In genomic region chr5:138918680-138919079, GRCh38 we compare ENCODE assay signal across 23 cellular contexts. TPM values are rescaled to one million over a fixed set of nuclear protein-coding genes. Genes with fewer than 3 reads are reported as not detected.
DNase-seq lines count a peak whose midpoint lies in the region; ATAC-seq and TF ChIP-seq lines count a peak whose summit lies in the region.
"Had no signal": no experiment of that assay in that cellular context is flagged by ENCODE, and none has a peak within 500 bp of the region (broad histone marks: within the 10 kb centered on the region; RNA-seq: fewer than 3 reads in every experiment).

No MANE protein-coding gene starts in this region.

- peaks cover 18% of the 10 kb centered on the region for H3K36me3 Mint-ChIP-seq in memory B cell

- H2AFZ ChIP-seq in MM.1S (ENCODE audit: low read length) = no peak overlapping the region
- H2AFZ ChIP-seq: GM23248 had no signal

- no peaks in the 10 kb centered on the region for H3K9me3 Mint-ChIP-seq in memory B cell
- H3K9me3 Mint-ChIP-seq: HFFc6 had no signal

- H3K4me1 Mint-ChIP-seq in memory B cell = no peaks in the 10 kb centered on the region

- no peak overlapping the region for H3K27ac ChIP-seq in MM.1S (ENCODE audit: low read length)
- H3K27ac ChIP-seq: GM23248, KMS-11, RWPE1, SK-N-MC had no signal

- H3K9ac ChIP-seq in MM.1S (ENCODE audit: low read length) = no peak overlapping the region
- H3K9ac ChIP-seq: GM23248, KMS-11 had no signal

- peak; percentile 41 for DNase-seq in G401 (ENCODE audit: low spot score)
- DNase-seq in MM.1S = peak; percentile 13
- DNase-seq in cerebellar cortex (ENCODE audit: low spot score) = peak; percentile 28
- DNase-seq in memory B cell (ENCODE audit: low spot score in 2 of 2) = no peak
- DNase-seq in left lobe of liver (ENCODE audit: low spot score) = no peak
- DNase-seq in midbrain (lab: John Stamatoyannopoulos, UW) = no peak
- DNase-seq in AG20443 (ENCODE audit: low spot score) = no peak
- DNase-seq: Calu3, DND-41, GM23248, HFFc6, IMR-90, NCI-H1092, NCI-H1417 treated with DMSO at 0.1 percent for 48 hours, NCI-H1694 treated with DMSO at 0.1 percent for 48 hours, NCI-H2081, NCI-H2227 treated with DMSO at 0.1 percent for 48 hours, SIG-M5 had no signal

- H3K27me3 ChIP-seq in MM.1S (replicated peaks; ENCODE audit: insufficient read depth, low read length) = no peaks in the 10 kb centered on the region

- H3K4me1 ChIP-seq in MM.1S (ENCODE audit: low read length) = no peaks in the 10 kb centered on the region

- H3K4me3 ChIP-seq in MM.1S (ENCODE audit: low read length) = no peak overlapping the region
- H3K4me3 ChIP-seq: GM23248, HAP-1, SK-N-MC had no signal

- no peaks in the 10 kb centered on the region for H3F3A ChIP-seq in MM.1S (ENCODE audit: insufficient read depth, low read length)

- H4K20me1 ChIP-seq in MM.1S (ENCODE audit: insufficient read depth, low read length) = no peaks in the 10 kb centered on the region

- no peak overlapping the region for H3K4me3 Mint-ChIP-seq in memory B cell
- H3K4me3 Mint-ChIP-seq: HFFc6 had no signal

- H3K79me2 ChIP-seq in MM.1S (ENCODE audit: low read length) = no peaks in the 10 kb centered on the region

- in situ Hi-C loops in G401 (cut with HindIII; ENCODE audit: low sequenced_read_pairs) = no loop called here

- H3K27me3 Mint-ChIP-seq in memory B cell = no peaks in the 10 kb centered on the region

- no peak overlapping the region for H3K4me2 ChIP-seq in MM.1S (ENCODE audit: low read depth, low read length)
- H3K4me2 ChIP-seq: KMS-11 had no signal

- peak overlapping the region; percentile 69 for H3K27ac Mint-ChIP-seq in memory B cell
- H3K27ac Mint-ChIP-seq: HFFc6 had no signal

- ATAC-seq in memory B cell (ENCODE audit: low read depth) = no peak
- ATAC-seq in left lobe of liver = no peak
- ATAC-seq: Panc1 had no signal

- no peak for TF ChIP-seq CTCF in MM.1S (IDR thresholded peaks at IDR 0.05; ENCODE audit: low read length)

- H3K9me3 ChIP-seq in MM.1S (replicated peaks; ENCODE audit: insufficient read depth, low read length) = no peaks in the 10 kb centered on the region
- H3K9me3 ChIP-seq: HAP-1 had no signal

- no peaks in the 10 kb centered on the region for H3K9me2 ChIP-seq in MM.1S (replicated peaks; ENCODE audit: insufficient read depth, low read length)

- no peaks in the 10 kb centered on the region for H3K36me3 ChIP-seq in MM.1S (replicated peaks; ENCODE audit: insufficient read depth, low read length)

RNA-seq across cellular contexts. Expression of gene LRRTM2, which starts 43.5 kb away (rescaled TPM):
- not detected in 2 replicates for total RNA-seq in G401 (2014; rRNA removed; shearing (Covaris generic))
- total RNA-seq in left lobe of liver = not detected
- total RNA-seq: Calu3 had no signal

Comparison
In these comparisons a context has a peak if more than half of its experiments do, and no peak if none do; other contexts are left out.
1. DNase-seq: peak in G401 (single experiment), MM.1S (single experiment) and cerebellar cortex (single experiment); none in memory B cell (0 of 2), left lobe of liver (single experiment), midbrain (single experiment) and AG20443 (single experiment).